13 cellular contexts compared by ENCODE assay signal in the genomic region with DNA sequence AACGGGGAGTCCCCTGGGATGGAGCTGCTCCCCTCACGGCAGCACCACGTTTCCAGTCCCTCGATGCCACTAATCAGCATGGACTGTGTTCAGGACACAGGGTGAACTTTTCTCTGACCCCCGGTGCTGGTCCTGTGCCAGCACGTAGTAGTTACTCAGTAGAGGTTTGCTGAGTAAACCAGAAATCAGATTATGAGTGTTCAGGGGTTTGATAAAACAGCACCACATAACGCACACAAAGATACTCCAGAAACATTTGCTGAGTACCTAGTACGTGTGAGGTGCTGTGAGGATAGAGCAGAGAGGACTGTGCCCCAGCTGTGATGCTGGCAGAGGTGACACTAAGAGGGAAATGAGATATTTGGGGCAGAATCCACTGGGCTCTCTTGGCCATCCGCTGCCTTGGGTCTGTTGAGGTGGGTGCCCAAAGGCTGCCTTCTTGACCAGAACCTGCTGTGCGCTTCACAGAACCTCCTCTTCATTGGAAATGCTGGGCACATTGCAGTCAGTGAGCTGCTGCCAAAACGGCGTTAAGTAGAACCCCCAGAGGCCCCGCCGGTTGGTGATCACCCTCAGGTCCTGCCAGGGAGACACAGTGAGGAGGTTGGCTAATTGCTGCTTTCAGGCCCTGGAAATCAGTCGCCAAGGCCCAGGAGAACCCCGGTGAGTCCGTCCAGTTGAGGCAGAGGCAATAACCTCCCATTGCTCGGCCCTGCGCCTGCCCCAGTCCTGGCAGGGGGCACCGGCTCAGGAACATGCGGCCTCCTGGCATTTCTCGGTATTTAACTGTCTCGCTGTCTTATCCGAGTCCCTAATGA. TPM values are rescaled to one million over a fixed set of nuclear protein-coding genes. Genes with fewer than 3 reads are reported as not detected.
DNase-seq lines count a peak whose midpoint lies in the region; ATAC-seq lines count a peak whose summit lies in the region.
"Had no signal": no experiment of that assay in that cellular context is flagged by ENCODE, and none has a peak within 500 bp of the region (broad histone marks: within the 10 kb centered on the region; RNA-seq: fewer than 3 reads in every experiment).

No MANE protein-coding gene starts in this region.

- peak overlapping the region; percentile 24 for H3K4me3 Mint-ChIP-seq in activated CD8-positive, alpha-beta memory T cell treated with anti-CD3 and anti-CD28 coated beads, Interleukin-2, amount 10 ng/mL, durations not matched to agents 7 days and 5 days
- H3K4me3 Mint-ChIP-seq in T-helper 2 cell treated with Interferon-gamma antibody and Interleukin-4, amounts not matched to agents 5 μg/mL and 100 μg/mL, for 36 hours = peak overlapping the region; percentile 15
- H3K4me3 Mint-ChIP-seq in stimulated activated effector memory CD8-positive, alpha-beta T cell treated with anti-CD3 and anti-CD28 coated beads, Interleukin-12 subunit alpha, Interleukin-12 subunit beta, amount 100 ng/mL, for 72 hours = peak overlapping the region; percentile 32
- no peak overlapping the region for H3K4me3 Mint-ChIP-seq in activated naive CD8-positive, alpha-beta T cell treated with anti-CD3 and anti-CD28 coated beads, Interleukin-2, amount 50 U/mL, for 24 hours
- H3K4me3 Mint-ChIP-seq: central memory CD8-positive, alpha-beta T cell; naive B cell had no signal

- H3K36me3 Mint-ChIP-seq in activated CD8-positive, alpha-beta memory T cell treated with anti-CD3 and anti-CD28 coated beads, Interleukin-2, amount 10 ng/mL, durations not matched to agents 7 days and 5 days = no peaks in the 10 kb centered on the region
- H3K36me3 Mint-ChIP-seq in T-helper 2 cell treated with Interferon-gamma antibody and Interleukin-4, amounts not matched to agents 5 μg/mL and 100 μg/mL, for 36 hours (ENCODE audit: low read depth) = no peaks in the 10 kb centered on the region
- H3K36me3 Mint-ChIP-seq in stimulated activated effector memory CD8-positive, alpha-beta T cell treated with anti-CD3 and anti-CD28 coated beads, Interleukin-12 subunit alpha, Interleukin-12 subunit beta, amount 100 ng/mL, for 72 hours = no peaks in the 10 kb centered on the region
- no peaks in the 10 kb centered on the region for H3K36me3 Mint-ChIP-seq in activated naive CD8-positive, alpha-beta T cell treated with anti-CD3 and anti-CD28 coated beads, Interleukin-2, amount 50 U/mL, for 24 hours (ENCODE audit: low read depth)
- H3K36me3 Mint-ChIP-seq: naive B cell had no signal

- DNase-seq in activated CD8-positive, alpha-beta memory T cell treated with anti-CD3 and anti-CD28 coated beads, Interleukin-2, amount 10 ng/mL, durations not matched to agents 7 days and 5 days = peak; percentile 52
- DNase-seq in activated CD8-positive, alpha-beta memory T cell treated with anti-CD3 and anti-CD28 coated beads, Interleukin-2, amount 50 U/mL, for 48 hours = no peak
- peak; percentile 20 for DNase-seq in T-helper 2 cell treated with Interferon-gamma antibody and Interleukin-4, amounts not matched to agents 5 μg/mL and 100 μg/mL, for 36 hours (ENCODE audit: low spot score)
- DNase-seq in stimulated activated effector memory CD8-positive, alpha-beta T cell treated with anti-CD3 and anti-CD28 coated beads, Interleukin-12 subunit alpha, Interleukin-12 subunit beta, amount 100 ng/mL, for 72 hours (ENCODE audit: low spot score in 2 of 2) = peak in 1 of 2 donors; percentile 62
- DNase-seq in activated naive CD8-positive, alpha-beta T cell treated with anti-CD3 and anti-CD28 coated beads, Interleukin-2, amount 50 U/mL, for 24 hours = no peak
- no peak for DNase-seq in NCI-H446 treated with DMSO at 0.1 percent for 48 hours (lab: John Stamatoyannopoulos, UW)
- DNase-seq: naive B cell; NCI-H187; stimulated activated CD4-positive, alpha-beta T cell treated with anti-CD3 and anti-CD28 coated beads, Interleukin-12 subunit alpha, Interleukin-12 subunit beta, amount 100 ng/mL, for 4 hours; T-helper 9 cell had no signal

- no peaks in the 10 kb centered on the region for H3K9me3 Mint-ChIP-seq in activated CD8-positive, alpha-beta memory T cell treated with anti-CD3 and anti-CD28 coated beads, Interleukin-2, amount 10 ng/mL, durations not matched to agents 7 days and 5 days (ENCODE audit: low read depth)
- no peaks in the 10 kb centered on the region for H3K9me3 Mint-ChIP-seq in T-helper 2 cell treated with Interferon-gamma antibody and Interleukin-4, amounts not matched to agents 5 μg/mL and 100 μg/mL, for 36 hours
- no peaks in the 10 kb centered on the region for H3K9me3 Mint-ChIP-seq in stimulated activated effector memory CD8-positive, alpha-beta T cell treated with anti-CD3 and anti-CD28 coated beads, Interleukin-12 subunit alpha, Interleukin-12 subunit beta, amount 100 ng/mL, for 72 hours
- H3K9me3 Mint-ChIP-seq in activated naive CD8-positive, alpha-beta T cell treated with anti-CD3 and anti-CD28 coated beads, Interleukin-2, amount 50 U/mL, for 24 hours = no peaks in the 10 kb centered on the region
- H3K9me3 Mint-ChIP-seq: central memory CD8-positive, alpha-beta T cell; naive B cell had no signal

- ATAC-seq in activated CD8-positive, alpha-beta memory T cell treated with anti-CD3 and anti-CD28 coated beads, Interleukin-2, amount 10 ng/mL, durations not matched to agents 7 days and 5 days = peak; percentile 75
- ATAC-seq in GM21723 (IDR thresholded peaks at IDR 0.05; ENCODE audit: unreplicated experiment) (peak; percentile 55), HG02970 (IDR thresholded peaks at IDR 0.05; ENCODE audit: low FRiP score, unreplicated experiment) (no peak)
- peak; percentile 94 for ATAC-seq in stimulated activated effector memory CD8-positive, alpha-beta T cell treated with anti-CD3 and anti-CD28 coated beads, Interleukin-12 subunit alpha, Interleukin-12 subunit beta, amount 100 ng/mL, for 72 hours
- ATAC-seq in activated naive CD8-positive, alpha-beta T cell treated with anti-CD3 and anti-CD28 coated beads, Interleukin-2, amount 50 U/mL, for 24 hours = no peak

- H3K4me1 Mint-ChIP-seq in activated CD8-positive, alpha-beta memory T cell treated with anti-CD3 and anti-CD28 coated beads, Interleukin-2, amount 10 ng/mL, durations not matched to agents 7 days and 5 days = peaks cover 34% of the 10 kb centered on the region
- peaks cover 17% of the 10 kb centered on the region for H3K4me1 Mint-ChIP-seq in T-helper 2 cell treated with Interferon-gamma antibody and Interleukin-4, amounts not matched to agents 5 μg/mL and 100 μg/mL, for 36 hours (ENCODE audit: low read depth)
- H3K4me1 Mint-ChIP-seq in stimulated activated effector memory CD8-positive, alpha-beta T cell treated with anti-CD3 and anti-CD28 coated beads, Interleukin-12 subunit alpha, Interleukin-12 subunit beta, amount 100 ng/mL, for 72 hours = peaks cover 24% of the 10 kb centered on the region
- H3K4me1 Mint-ChIP-seq in activated naive CD8-positive, alpha-beta T cell treated with anti-CD3 and anti-CD28 coated beads, Interleukin-2, amount 50 U/mL, for 24 hours = peaks cover 13% of the 10 kb centered on the region
- H3K4me1 Mint-ChIP-seq: central memory CD8-positive, alpha-beta T cell had no signal

- H3K27ac Mint-ChIP-seq in activated CD8-positive, alpha-beta memory T cell treated with anti-CD3 and anti-CD28 coated beads, Interleukin-2, amount 10 ng/mL, durations not matched to agents 7 days and 5 days = peak overlapping the region; percentile 21
- H3K27ac Mint-ChIP-seq in T-helper 2 cell treated with Interferon-gamma antibody and Interleukin-4, amounts not matched to agents 5 μg/mL and 100 μg/mL, for 36 hours = no peak overlapping the region
- peak overlapping the region; percentile 74 for H3K27ac Mint-ChIP-seq in stimulated activated effector memory CD8-positive, alpha-beta T cell treated with anti-CD3 and anti-CD28 coated beads, Interleukin-12 subunit alpha, Interleukin-12 subunit beta, amount 100 ng/mL, for 72 hours
- no peak overlapping the region for H3K27ac Mint-ChIP-seq in activated naive CD8-positive, alpha-beta T cell treated with anti-CD3 and anti-CD28 coated beads, Interleukin-2, amount 50 U/mL, for 24 hours

- H3K27me3 Mint-ChIP-seq in activated CD8-positive, alpha-beta memory T cell treated with anti-CD3 and anti-CD28 coated beads, Interleukin-2, amount 10 ng/mL, durations not matched to agents 7 days and 5 days = peaks cover 9% of the 10 kb centered on the region
- H3K27me3 Mint-ChIP-seq in T-helper 2 cell treated with Interferon-gamma antibody and Interleukin-4, amounts not matched to agents 5 μg/mL and 100 μg/mL, for 36 hours (ENCODE audit: low read depth) = no peaks in the 10 kb centered on the region
- H3K27me3 Mint-ChIP-seq in activated naive CD8-positive, alpha-beta T cell treated with anti-CD3 and anti-CD28 coated beads, Interleukin-2, amount 50 U/mL, for 24 hours = no peaks in the 10 kb centered on the region
- H3K27me3 Mint-ChIP-seq: central memory CD8-positive, alpha-beta T cell; naive B cell had no signal

- CTCF ChIA-PET in activated CD8-positive, alpha-beta memory T cell treated with anti-CD3 and anti-CD28 coated beads, Interleukin-2, amount 10 ng/mL, durations not matched to agents 7 days and 5 days (lab: Charles Lee) = no interaction called here

RNA-seq across cellular contexts. Expression of gene NEURL1B, which starts 49.4 kb away (rescaled TPM):
- total RNA-seq in activated CD8-positive, alpha-beta memory T cell treated with anti-CD3 and anti-CD28 coated beads, Interleukin-2, amount 10 ng/mL, durations not matched to agents 7 days and 5 days = 1 to 10 TPM in 1 of 2 experiments, under 1 TPM in 1; 0.26 to 1.7 TPM

Comparison
In these comparisons a context has a peak if more than half of its experiments do, and no peak if none do; other contexts are left out.
1. DNase-seq: peak in activated CD8-positive, alpha-beta memory T cell treated with anti-CD3 and anti-CD28 coated beads, Interleukin-2, amount 10 ng/mL, durations not matched to agents 7 days and 5 days (single experiment) and T-helper 2 cell treated with Interferon-gamma antibody and Interleukin-4, amounts not matched to agents 5 μg/mL and 100 μg/mL, for 36 hours (single experiment); none in activated CD8-positive, alpha-beta memory T cell treated with anti-CD3 and anti-CD28 coated beads, Interleukin-2, amount 50 U/mL, for 48 hours (single experiment), activated naive CD8-positive, alpha-beta T cell treated with anti-CD3 and anti-CD28 coated beads, Interleukin-2, amount 50 U/mL, for 24 hours (single experiment) and NCI-H446 treated with DMSO at 0.1 percent for 48 hours (single experiment).
2. ATAC-seq: peak in activated CD8-positive, alpha-beta memory T cell treated with anti-CD3 and anti-CD28 coated beads, Interleukin-2, amount 10 ng/mL, durations not matched to agents 7 days and 5 days (single experiment), GM21723 (single experiment) and stimulated activated effector memory CD8-positive, alpha-beta T cell treated with anti-CD3 and anti-CD28 coated beads, Interleukin-12 subunit alpha, Interleukin-12 subunit beta, amount 100 ng/mL, for 72 hours (single experiment); none in HG02970 (single experiment) and activated naive CD8-positive, alpha-beta T cell treated with anti-CD3 and anti-CD28 coated beads, Interleukin-2, amount 50 U/mL, for 24 hours (single experiment).
3. H3K27ac Mint-ChIP-seq: peak in activated CD8-positive, alpha-beta memory T cell treated with anti-CD3 and anti-CD28 coated beads, Interleukin-2, amount 10 ng/mL, durations not matched to agents 7 days and 5 days (single experiment) and stimulated activated effector memory CD8-positive, alpha-beta T cell treated with anti-CD3 and anti-CD28 coated beads, Interleukin-12 subunit alpha, Interleukin-12 subunit beta, amount 100 ng/mL, for 72 hours (single experiment); none in T-helper 2 cell treated with Interferon-gamma antibody and Interleukin-4, amounts not matched to agents 5 μg/mL and 100 μg/mL, for 36 hours (single experiment) and activated naive CD8-positive, alpha-beta T cell treated with anti-CD3 and anti-CD28 coated beads, Interleukin-2, amount 50 U/mL, for 24 hours (single experiment).